In the genomic region with DNA sequence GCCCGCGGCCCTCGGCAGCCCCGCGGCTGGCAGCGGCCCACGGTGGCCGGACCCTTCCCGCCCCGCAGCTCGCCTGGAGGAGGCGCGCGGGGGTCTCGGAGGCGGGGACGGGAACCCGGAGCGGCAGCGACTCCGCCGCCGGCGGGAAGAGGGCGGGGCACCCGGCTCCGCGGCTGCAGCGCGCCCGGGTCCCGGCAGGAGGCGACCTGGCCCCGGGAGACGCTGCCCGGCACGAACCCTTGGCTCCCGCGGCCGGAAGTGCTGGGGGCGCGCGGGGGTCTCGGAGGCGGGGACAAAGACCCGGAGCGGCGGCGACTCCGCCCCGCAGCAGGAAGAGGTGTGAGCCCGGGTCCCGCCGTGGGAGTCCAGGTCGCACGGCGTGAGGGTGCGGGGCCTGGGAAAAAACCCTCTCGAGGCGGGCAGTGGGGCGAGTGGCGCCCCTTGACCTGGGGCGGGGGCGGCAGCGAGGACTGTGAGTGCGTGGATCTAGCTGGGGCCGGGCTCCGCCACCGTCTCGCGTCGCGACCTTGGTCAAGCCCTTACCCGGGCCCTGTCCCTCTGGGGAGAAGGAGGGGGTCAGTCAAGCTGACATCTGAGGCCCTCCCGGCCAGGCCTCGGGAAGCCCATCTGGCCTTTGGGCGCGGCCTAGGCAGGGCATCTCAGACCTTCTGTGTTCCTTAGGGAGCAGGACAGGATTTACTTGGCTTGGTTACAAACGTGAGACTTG, we compare ENCODE assay signal across 1 cellular context.
TF ChIP-seq lines count a peak whose summit lies in the region.

A gene (minus strand): TSS at position 151 of the 727 bp plus-strand sequence. CDS start 230 bp downstream, outside the sequence.

TF ChIP-seq in PFSK-1, 5 proteins besides CTCF, POLR2A, EP300 and RAD21:
- TF ChIP-seq SIN3A (IDR thresholded peaks at IDR 0.05; ENCODE audit: borderline replicate concordance, insufficient read depth, low read length) = no peak
- 0 out of 2 replicates have a peak, but pooled peaks have one; percentile 35 for TF ChIP-seq POLR2AphosphoS5 (IDR thresholded peaks at IDR 0.05; ENCODE audit: low read depth, low read length)
- TF ChIP-seq FOXP2 (optimal IDR thresholded peaks at IDR 0.05; ENCODE audit: borderline replicate concordance, extremely low read depth, extremely low read length, insufficient read depth) = peak; percentile 91
